In genomic region chr16:70656712-70657263, GRCh38 we compare ENCODE assay signal across 1 cellular context.
A peak's percentile ranks its signal among the peaks of the same experiment; 100 is the strongest.
TF ChIP-seq lines count a peak whose summit lies in the region.

No MANE protein-coding gene starts in this region.

TF ChIP-seq in HepG2, 621 proteins besides CTCF, POLR2A, EP300 and RAD21 (continued from another document and continues in another):
- TF ChIP-seq HIC2 (CRISPR knock-in tag; IDR thresholded peaks at IDR 0.05; ENCODE audit: low read depth) (peak; percentile 49; the same call in 1 of the 2 replicates), DZIP1 (CRISPR knock-in tag; IDR thresholded peaks at IDR 0.05) (0 out of 2 replicates have a peak, but pooled peaks have one; percentile 59), ZNF709 (CRISPR knock-in tag; IDR thresholded peaks at IDR 0.05) (peak; percentile 62; the same call in 1 of the 2 replicates), ZNF557 (CRISPR knock-in tag; IDR thresholded peaks at IDR 0.05) (peak; percentile 42; the same call in 1 of the 2 replicates), ZNF281 (CRISPR knock-in tag; IDR thresholded peaks at IDR 0.05; ENCODE audit: borderline replicate concordance) (peak; percentile 71), HES4 (CRISPR knock-in tag; IDR thresholded peaks at IDR 0.05; ENCODE audit: borderline replicate concordance) (peak; percentile 60; the same call in 1 of the 2 replicates), SOX13 (IDR thresholded peaks at IDR 0.05) (no peak), SOX13 (CRISPR knock-in tag; conservative IDR thresholded peaks at IDR 0.05 in 1 of 2, IDR thresholded peaks at IDR 0.05 in 1 of 2) (peak in 1 of 2 experiments; percentile 58; a peak in 1 of 4 replicates), AGO1 (IDR thresholded peaks at IDR 0.05; ENCODE audit: low read depth, low read length, poor library complexity, severe bottlenecking) (peak; percentile 65), ZNF710 (CRISPR knock-in tag; IDR thresholded peaks at IDR 0.05; ENCODE audit: borderline replicate concordance) (no peak), POGK (CRISPR knock-in tag; conservative IDR thresholded peaks at IDR 0.05) (peak; percentile 94), SMC3 (IDR thresholded peaks at IDR 0.05; ENCODE audit: low read length) (peak; percentile 54), SIX1 (CRISPR knock-in tag; IDR thresholded peaks at IDR 0.05; ENCODE audit: borderline replicate concordance) (no peak), IRF9 (CRISPR knock-in tag; IDR thresholded peaks at IDR 0.05; ENCODE audit: borderline replicate concordance) (peak; percentile 94), THAP9 (CRISPR knock-in tag; IDR thresholded peaks at IDR 0.05; ENCODE audit: borderline replicate concordance) (peak; percentile 85), MED1 (CRISPR knock-in tag; IDR thresholded peaks at IDR 0.05) (peak; percentile 60; the same call in 1 of the 2 replicates), STAG1 (CRISPR knock-in tag; IDR thresholded peaks at IDR 0.05) (peak; percentile 89), ZNF790 (CRISPR knock-in tag; IDR thresholded peaks at IDR 0.05; ENCODE audit: borderline replicate concordance) (no peak; the same call in 1 of the 2 replicates), PPARG (CRISPR knock-in tag; conservative IDR thresholded peaks at IDR 0.05) (0 out of 2 replicates have a peak, but pooled peaks have one; percentile 28), THRA (CRISPR knock-in tag; IDR thresholded peaks at IDR 0.05; ENCODE audit: borderline replicate concordance) (peak; percentile 76; the same call in 1 of the 2 replicates), ZBTB38 (CRISPR knock-in tag; IDR thresholded peaks at IDR 0.05) (peak; percentile 92), EED (CRISPR knock-in tag; IDR thresholded peaks at IDR 0.05) (peak; percentile 83), ZHX1 (CRISPR knock-in tag; IDR thresholded peaks at IDR 0.05; ENCODE audit: low read depth) (0 out of 2 replicates have a peak, but pooled peaks have one; percentile 62), ZSCAN25 (CRISPR knock-in tag; IDR thresholded peaks at IDR 0.05) (peak; percentile 92), KAT7 (CRISPR knock-in tag; IDR thresholded peaks at IDR 0.05; ENCODE audit: borderline replicate concordance) (peak; percentile 68)
